ENCODE assay signal across 7 cellular contexts in the genomic region with DNA sequence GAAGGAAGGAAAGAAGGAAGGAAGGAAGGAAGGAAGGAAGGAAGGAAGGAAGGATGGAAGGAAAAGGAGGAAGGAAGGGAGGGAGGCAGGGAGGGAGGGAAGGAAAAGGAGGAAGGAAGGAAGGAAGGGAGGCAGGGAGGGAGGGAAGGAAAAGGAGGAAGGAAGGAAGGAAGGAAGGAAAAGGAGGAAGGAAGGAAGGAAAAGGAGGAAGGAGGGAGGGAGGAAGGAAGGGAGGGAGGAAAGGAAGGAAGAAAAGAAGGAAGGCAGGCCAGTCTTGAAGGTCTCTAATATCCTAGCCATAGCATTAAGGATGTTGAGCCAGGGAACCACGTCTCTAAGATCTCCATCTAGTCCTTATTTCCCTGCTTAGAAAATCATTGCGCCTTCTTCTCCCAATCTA.
"Had no signal": no experiment of that assay in that cellular context is flagged by ENCODE, and none has a peak within 500 bp of the region (broad histone marks: within the 10 kb centered on the region; RNA-seq: fewer than 3 reads in every experiment).

No MANE protein-coding gene starts in this region.

- ATAC-seq: GM23338, HCT116 had no signal

- FAIRE-seq: HTR-8/SVneo had no signal

- DNase-seq: H7, KG1 had no signal

- H3K4me3 Mint-ChIP-seq: GM23338, IgD-negative memory B cell had no signal

- H3K4me1 Mint-ChIP-seq: IgD-negative memory B cell had no signal

- H3K36me3 ChIP-seq: HAP-1 had no signal

- H2AFZ ChIP-seq: GM23338 had no signal

- H3K4me1 ChIP-seq: HAP-1 had no signal

- H3K9me3 Mint-ChIP-seq: GM23338, IgD-negative memory B cell had no signal

- H3K36me3 Mint-ChIP-seq: IgD-negative memory B cell had no signal

- H3K4me3 ChIP-seq: GM23338, HAP-1 had no signal

- H3K9me3 ChIP-seq: HAP-1 had no signal
